32 cellular contexts compared by ENCODE assay signal in genomic region chr7:152577339-152577738, GRCh38.
"Had no signal": no experiment of that assay in that cellular context is flagged by ENCODE, and none has a peak within 500 bp of the region (broad histone marks: within the 10 kb centered on the region; RNA-seq: fewer than 3 reads in every experiment).

No MANE protein-coding gene starts in this region.

- H3K36me3 Mint-ChIP-seq: immature natural killer cell; natural killer cell; neural progenitor cell; stimulated activated memory B cell treated with anti-CD40 and anti-IgM and Interleukin-4, amounts not matched to agents 10 μg/mL and 1 μg/mL and 100 μg/mL, for 72 hours had no signal

- ATAC-seq: heart left ventricle; left colon; left lung; lower lobe of right lung; natural killer cell; stimulated activated memory B cell treated with anti-CD40 and anti-IgM and Interleukin-4, amounts not matched to agents 10 μg/mL and 1 μg/mL and 100 μg/mL, for 72 hours; stimulated activated naive CD8-positive, alpha-beta T cell treated with anti-CD3 and anti-CD28 coated beads, Interleukin-15, Interleukin-2, amounts not matched to agents 100 U/mL and 50 U/mL, for 24 hours had no signal

- H3K9me3 ChIP-seq: left lung, lower lobe of right lung, neutrophil, right atrium auricular region, sigmoid colon, stomach, testis, thyroid gland, transverse colon, upper lobe of left lung, uterus had no signal

- H3K4me2 ChIP-seq: neural progenitor cell had no signal

- H3K27ac ChIP-seq: heart left ventricle, left lung, lower lobe of right lung, neural progenitor cell, neutrophil, parathyroid adenoma, right atrium auricular region, sigmoid colon, stomach, testis, thyroid gland, transverse colon, upper lobe of left lung, uterus had no signal

- FAIRE-seq: islet of Langerhans, kidney, small intestine had no signal

- DNase-seq: heart left ventricle; hypothalamus; immature natural killer cell; kidney; left colon; left lung; lower lobe of right lung; mammary epithelial cell; mesenchymal stem cell; natural killer cell; nephron progenitor cell; occipital lobe; sigmoid colon; small intestine; stimulated activated CD4-positive, alpha-beta T cell treated with anti-CD3 and anti-CD28 coated beads, Interleukin-1b, Interleukin-23, amount 100 ng/mL, for 48 hours; stimulated activated CD4-positive, alpha-beta T cell treated with anti-CD3 and anti-CD28 coated beads, Interleukin-2, amount 100 ng/mL, for 48 hours; stimulated activated CD4-positive, alpha-beta T cell treated with anti-CD3 and anti-CD28 coated beads, Interleukin-4, amount 100 ng/mL, for 4 hours; stimulated activated CD8-positive, alpha-beta memory T cell treated with anti-CD3 and anti-CD28 coated beads, Interleukin-4, amount 100 ng/mL, for 48 hours; stimulated activated naive CD8-positive, alpha-beta T cell treated with anti-CD3 and anti-CD28 coated beads, Interleukin-15, Interleukin-2, amounts not matched to agents 100 U/mL and 50 U/mL, for 24 hours; stomach; testis; thyroid gland; transverse colon; upper lobe of left lung; uterus had no signal

- H3K27ac Mint-ChIP-seq: immature natural killer cell; natural killer cell; neural progenitor cell; progenitor cell of endocrine pancreas; stimulated activated memory B cell treated with anti-CD40 and anti-IgM and Interleukin-4, amounts not matched to agents 10 μg/mL and 1 μg/mL and 100 μg/mL, for 72 hours had no signal

- H3K4me3 ChIP-seq: heart left ventricle, left lung, lower lobe of right lung, neural progenitor cell, right atrium auricular region, sigmoid colon, stomach, testis, thyroid gland, transverse colon, upper lobe of left lung, uterus had no signal

- H3K36me3 ChIP-seq: heart left ventricle, left lung, lower lobe of right lung, neural progenitor cell, neutrophil, right atrium auricular region, sigmoid colon, stomach, thyroid gland, transverse colon, upper lobe of left lung, uterus had no signal

- H3K9ac ChIP-seq: neural progenitor cell, parathyroid adenoma had no signal

- H3K4me1 Mint-ChIP-seq: immature natural killer cell, natural killer cell had no signal

- H3K79me2 ChIP-seq: parathyroid adenoma had no signal

- H3K4me1 ChIP-seq: heart left ventricle, left lung, lower lobe of right lung, neural progenitor cell, parathyroid adenoma, right atrium auricular region, sigmoid colon, stomach, testis, thyroid gland, transverse colon, upper lobe of left lung, uterus had no signal

- H2AFZ ChIP-seq: neural progenitor cell, parathyroid adenoma had no signal

- H3K4me3 Mint-ChIP-seq: immature natural killer cell; natural killer cell; nephron progenitor cell; neural progenitor cell; stimulated activated memory B cell treated with anti-CD40 and anti-IgM and Interleukin-4, amounts not matched to agents 10 μg/mL and 1 μg/mL and 100 μg/mL, for 72 hours had no signal

- H3K9me3 Mint-ChIP-seq: immature natural killer cell; natural killer cell; stimulated activated memory B cell treated with anti-CD40 and anti-IgM and Interleukin-4, amounts not matched to agents 10 μg/mL and 1 μg/mL and 100 μg/mL, for 72 hours had no signal

- H3K27me3 ChIP-seq: heart left ventricle, left lung, neural progenitor cell, neutrophil, right atrium auricular region, sigmoid colon, testis, thyroid gland, transverse colon, upper lobe of left lung, uterus had no signal

- H3K27me3 Mint-ChIP-seq: stimulated activated memory B cell treated with anti-CD40 and anti-IgM and Interleukin-4, amounts not matched to agents 10 μg/mL and 1 μg/mL and 100 μg/mL, for 72 hours had no signal
